36 cellular contexts compared by ENCODE assay signal in genomic region chr16:8683640-8684039, GRCh38.
"Had no signal": no experiment of that assay in that cellular context is flagged by ENCODE, and none has a peak within 500 bp of the region (broad histone marks: within the 10 kb centered on the region; RNA-seq: fewer than 3 reads in every experiment).

No MANE protein-coding gene starts in this region.

- H3K9me3 ChIP-seq: ascending aorta had no signal

- H3K27ac Mint-ChIP-seq: activated B cell treated with CpG ODN at 0.5 μM for 24 hours; activated CD4-positive, alpha-beta memory T cell treated with anti-CD3 and anti-CD28 coated beads for 36 hours; activated CD4-positive, alpha-beta T cell treated with anti-CD3 and anti-CD28 coated beads, Interleukin-2, amount 10 ng/mL, durations not matched to agents 24 days and 14 days; activated CD8-positive, alpha-beta T cell treated with anti-CD3 and anti-CD28 coated beads for 36 hours; activated naive CD4-positive, alpha-beta T cell treated with anti-CD3 and anti-CD28 coated beads, Interleukin-2, amount 10 ng/mL, durations not matched to agents 7 days and 5 days; activated naive CD4-positive, alpha-beta T cell treated with anti-CD3 and anti-CD28 coated beads, Interleukin-2, amount 50 U/mL, for 24 hours; activated naive CD8-positive, alpha-beta T cell; activated naive CD8-positive, alpha-beta T cell treated with anti-CD3 and anti-CD28 coated beads, Interleukin-2, amount 10 ng/mL, durations not matched to agents 7 days and 5 days; activated naive CD8-positive, alpha-beta T cell treated with anti-CD3 and anti-CD28 coated beads, Interleukin-2, amount 50 U/mL, for 24 hours; activated T-cell treated with anti-CD3 and anti-CD28 coated beads, Interleukin-2, amount 50 U/mL, for 72 hours; activated T-helper 1 cell treated with anti-CD3 and anti-CD28 coated beads, Interleukin-12 subunit alpha, Interleukin-12 subunit beta, Interleukin-2, Interleukin-4 antibody, amounts not matched to agents 30 ng/mL and 10 ng/mL and 1 ng/mL, durations not matched to agents 14 hours and 24 hours and 36 hours; activated T-helper 17 cell treated with anti-CD3 and anti-CD28 coated beads, Interleukin-2, amount 50 U/mL, for 72 hours; T-helper 1 cell treated with Interleukin-12 subunit alpha and Interleukin-12 subunit beta and Interleukin-4 antibody, amounts not matched to agents 30 μg/mL and 1 μg/mL, for 36 hours; T-helper 2 cell treated with Interferon-gamma antibody and Interleukin-4, amounts not matched to agents 5 μg/mL and 100 μg/mL, for 36 hours had no signal

- H3K9me3 Mint-ChIP-seq: activated naive CD4-positive, alpha-beta T cell treated with anti-CD3 and anti-CD28 coated beads, Interleukin-2, amount 50 U/mL, for 24 hours; activated T-helper 17 cell treated with anti-CD3 and anti-CD28 coated beads, Interleukin-2, amount 50 U/mL, for 72 hours; T-helper 2 cell treated with Interferon-gamma antibody and Interleukin-4, amounts not matched to agents 5 μg/mL and 100 μg/mL, for 36 hours had no signal

- H3K4me1 Mint-ChIP-seq: activated CD4-positive, alpha-beta T cell treated with anti-CD3 and anti-CD28 coated beads, Interleukin-2, amount 10 ng/mL, durations not matched to agents 24 days and 14 days; activated naive CD4-positive, alpha-beta T cell treated with anti-CD3 and anti-CD28 coated beads, Interleukin-2, amount 10 ng/mL, durations not matched to agents 7 days and 5 days; activated naive CD4-positive, alpha-beta T cell treated with anti-CD3 and anti-CD28 coated beads, Interleukin-2, amount 50 U/mL, for 24 hours; activated naive CD8-positive, alpha-beta T cell treated with anti-CD3 and anti-CD28 coated beads, Interleukin-2, amount 10 ng/mL, durations not matched to agents 7 days and 5 days had no signal

- DNase-seq: activated B cell treated with CpG ODN at 0.5 μM for 24 hours; activated CD4-positive, alpha-beta memory T cell treated with anti-CD3 and anti-CD28 coated beads for 36 hours; activated CD4-positive, alpha-beta T cell treated with anti-CD3 and anti-CD28 coated beads for 4 hours; activated CD4-positive, alpha-beta T cell treated with anti-CD3 and anti-CD28 coated beads, Interleukin-2, amount 10 ng/mL, durations not matched to agents 24 days and 14 days; activated CD4-positive, alpha-beta T cell treated with anti-CD3 and anti-CD28 coated beads, Interleukin-2, amount 50 U/mL, for 1 hour; activated CD4-positive, alpha-beta T cell treated with anti-CD3 and anti-CD28 coated beads, Interleukin-2, amount 50 U/mL, for 4 hours; activated CD4-positive, CD25-positive, alpha-beta regulatory T cell treated with anti-CD3 and anti-CD28 coated beads, Interleukin-2, amount 50 U/mL, for 72 hours; activated CD8-positive, alpha-beta memory T cell treated with anti-CD3 and anti-CD28 coated beads, Interleukin-2, amount 50 U/mL, for 4 hours; activated CD8-positive, alpha-beta T cell treated with anti-CD3 and anti-CD28 coated beads for 36 hours; activated effector memory CD4-positive, alpha-beta T cell treated with anti-CD3 and anti-CD28 coated beads, Interleukin-2, amount 50 U/mL, for 16 hours; activated naive CD4-positive, alpha-beta T cell treated with anti-CD3 and anti-CD28 coated beads, Interleukin-2, amount 10 ng/mL, durations not matched to agents 7 days and 5 days; activated naive CD4-positive, alpha-beta T cell treated with Interleukin-2 at 50 U/mL for 16 hours; activated naive CD8-positive, alpha-beta T cell treated with anti-CD3 and anti-CD28 coated beads, Interleukin-2, amount 10 ng/mL, durations not matched to agents 7 days and 5 days; activated naive CD8-positive, alpha-beta T cell treated with anti-CD3 and anti-CD28 coated beads, Interleukin-2, amount 50 U/mL, for 24 hours; activated T-cell treated with anti-CD3 and anti-CD28 coated beads for 4 hours; activated T-cell treated with anti-CD3 and anti-CD28 coated beads, Interleukin-2, amount 50 U/mL, for 1 hour; activated T-cell treated with anti-CD3 and anti-CD28 coated beads, Interleukin-2, amount 50 U/mL, for 4 hours; activated T-cell treated with anti-CD3 and anti-CD28 coated beads, Interleukin-2, amount 50 U/mL, for 72 hours; amygdala; anterior cingulate cortex; caudate nucleus; cerebellar nuclear complex; T-helper 1 cell; T-helper 2 cell; T-helper 9 cell had no signal

- H3K27ac ChIP-seq: ascending aorta, cardiac muscle cell, VCaP had no signal

- H3K36me3 ChIP-seq: ascending aorta, cardiac muscle cell had no signal

- H3K4me1 ChIP-seq: ascending aorta had no signal

- H3K4me3 ChIP-seq: ascending aorta, cardiac muscle cell had no signal

- H3K27me3 Mint-ChIP-seq: activated B cell treated with CpG ODN at 0.5 μM for 24 hours; activated CD4-positive, alpha-beta memory T cell treated with anti-CD3 and anti-CD28 coated beads for 36 hours; activated CD4-positive, alpha-beta T cell treated with anti-CD3 and anti-CD28 coated beads, Interleukin-2, amount 10 ng/mL, durations not matched to agents 24 days and 14 days; activated CD8-positive, alpha-beta T cell treated with anti-CD3 and anti-CD28 coated beads for 36 hours; activated naive CD4-positive, alpha-beta T cell treated with anti-CD3 and anti-CD28 coated beads, Interleukin-2, amount 10 ng/mL, durations not matched to agents 7 days and 5 days; activated naive CD4-positive, alpha-beta T cell treated with anti-CD3 and anti-CD28 coated beads, Interleukin-2, amount 50 U/mL, for 24 hours; activated naive CD8-positive, alpha-beta T cell; activated naive CD8-positive, alpha-beta T cell treated with anti-CD3 and anti-CD28 coated beads, Interleukin-2, amount 10 ng/mL, durations not matched to agents 7 days and 5 days; activated T-helper 17 cell treated with anti-CD3 and anti-CD28 coated beads, Interleukin-2, amount 50 U/mL, for 72 hours; central memory CD8-positive, alpha-beta T cell had no signal

- H3K4me3 Mint-ChIP-seq: activated B cell treated with CpG ODN at 0.5 μM for 24 hours; activated CD4-positive, alpha-beta memory T cell treated with anti-CD3 and anti-CD28 coated beads for 36 hours; activated CD4-positive, alpha-beta T cell treated with anti-CD3 and anti-CD28 coated beads, Interleukin-2, amount 10 ng/mL, durations not matched to agents 24 days and 14 days; activated CD8-positive, alpha-beta T cell treated with anti-CD3 and anti-CD28 coated beads for 36 hours; activated naive CD4-positive, alpha-beta T cell treated with anti-CD3 and anti-CD28 coated beads, Interleukin-2, amount 10 ng/mL, durations not matched to agents 7 days and 5 days; activated naive CD4-positive, alpha-beta T cell treated with anti-CD3 and anti-CD28 coated beads, Interleukin-2, amount 50 U/mL, for 24 hours; activated naive CD8-positive, alpha-beta T cell; activated naive CD8-positive, alpha-beta T cell treated with anti-CD3 and anti-CD28 coated beads, Interleukin-2, amount 10 ng/mL, durations not matched to agents 7 days and 5 days; activated naive CD8-positive, alpha-beta T cell treated with anti-CD3 and anti-CD28 coated beads, Interleukin-2, amount 50 U/mL, for 24 hours; activated T-cell treated with anti-CD3 and anti-CD28 coated beads, Interleukin-2, amount 50 U/mL, for 4 hours; activated T-cell treated with anti-CD3 and anti-CD28 coated beads, Interleukin-2, amount 50 U/mL, for 72 hours; activated T-helper 1 cell treated with anti-CD3 and anti-CD28 coated beads, Interleukin-12 subunit alpha, Interleukin-12 subunit beta, Interleukin-2, Interleukin-4 antibody, amounts not matched to agents 30 ng/mL and 10 ng/mL and 1 ng/mL, durations not matched to agents 14 hours and 24 hours and 36 hours; activated T-helper 17 cell treated with anti-CD3 and anti-CD28 coated beads, Interleukin-2, amount 50 U/mL, for 72 hours; brain; central memory CD8-positive, alpha-beta T cell; T-helper 1 cell treated with Interleukin-12 subunit alpha and Interleukin-12 subunit beta and Interleukin-4 antibody, amounts not matched to agents 30 μg/mL and 1 μg/mL, for 36 hours; T-helper 2 cell treated with Interferon-gamma antibody and Interleukin-4, amounts not matched to agents 5 μg/mL and 100 μg/mL, for 36 hours had no signal

- H3K27me3 ChIP-seq: ascending aorta, cardiac muscle cell had no signal
